In genomic region chr11:114078423-114078822, GRCh38 we compare ENCODE assay signal across 13 cellular contexts. TPM values are rescaled to one million over a fixed set of nuclear protein-coding genes. Genes with fewer than 3 reads are reported as not detected.
A peak's percentile ranks its signal among the peaks of the same experiment; 100 is the strongest.
DNase-seq lines count a peak whose midpoint lies in the region; ATAC-seq and TF ChIP-seq lines count a peak whose summit lies in the region.
"Had no signal": no experiment of that assay in that cellular context is flagged by ENCODE, and none has a peak within 500 bp of the region (broad histone marks: within the 10 kb centered on the region; RNA-seq: fewer than 3 reads in every experiment).

No MANE protein-coding gene starts in this region.

- peak overlapping the region; percentile 89 to 93 for H3K27ac ChIP-seq in ascending aorta
- H3K27ac ChIP-seq in uterus = peak overlapping the region; percentile 73 to 89
- H3K27ac ChIP-seq in left lung = peak overlapping the region in 1 of 2 donors; percentile 68

- CTCF ChIA-PET in HEK293T (lab: Yijun Ruan, JAX) = interaction anchor here (0.6 to 1.0 kb wide), 2 partner anchors 84 to 183 kb away, joined by 3 read pairs; no protein-coding TSS in a partner anchor

- peaks cover 44 to 93% (median 73%) of the 10 kb centered on the region in 4 donors for H3K4me1 Mint-ChIP-seq in naive thymus-derived CD8-positive, alpha-beta T cell

- no peak for TF ChIP-seq POLR2A in uterus (IDR thresholded peaks at IDR 0.05)

- peak overlapping the region in 8 of 10 donors; percentile 11 to 92 (median 80) for H3K27ac Mint-ChIP-seq in naive thymus-derived CD8-positive, alpha-beta T cell
- H3K27ac Mint-ChIP-seq: activated T-helper 2 cell treated with anti-CD3 and anti-CD28 coated beads, Interferon-gamma antibody, Interleukin-2, Interleukin-4, amounts not matched to agents 10 μg/mL and 5 μg/mL and 100 μg/mL, durations not matched to agents 14 hours and 24 hours and 36 hours had no signal

- H3K9me3 Mint-ChIP-seq in naive thymus-derived CD8-positive, alpha-beta T cell = peaks cover 0 to 1% (median 0%) of the 10 kb centered on the region in 9 donors
- H3K9me3 Mint-ChIP-seq: activated T-helper 2 cell treated with anti-CD3 and anti-CD28 coated beads, Interferon-gamma antibody, Interleukin-2, Interleukin-4, amounts not matched to agents 10 μg/mL and 5 μg/mL and 100 μg/mL, durations not matched to agents 14 hours and 24 hours and 36 hours had no signal

- TF ChIP-seq CTCF in ascending aorta (IDR thresholded peaks at IDR 0.05) = no peak
- TF ChIP-seq CTCF in uterus (IDR thresholded peaks at IDR 0.05) = no peak
- no peak for TF ChIP-seq CTCF in left lung (IDR thresholded peaks at IDR 0.05)

- H3K9me3 ChIP-seq in ascending aorta = no peaks in the 10 kb centered on the region
- H3K9me3 ChIP-seq in uterus = no peaks in the 10 kb centered on the region
- no peaks in the 10 kb centered on the region for H3K9me3 ChIP-seq in left lung

- peaks cover 0 to 7% (median 2%) of the 10 kb centered on the region in 5 donors for H3K27me3 Mint-ChIP-seq in naive thymus-derived CD8-positive, alpha-beta T cell

- intact Hi-C loops in cardiac septum (cut with DNase I) (loop anchor here (5.0 kb wide), 2 partner anchors 34 to 84 kb away; no protein-coding TSS in a partner anchor), left cardiac atrium (cut with DNase I) (no loop called here), ascending aorta (cut with DNase I) (loop anchor here (5.0 kb wide), 1 partner anchor 104 kb away; no protein-coding TSS in a partner anchor), uterus (cut with DNase I; ENCODE audit: low total_unique reads) (no loop called here), left lung (cut with DNase I) (no loop called here)

- ATAC-seq in left cardiac atrium (no peak), left lung (no peak)
- ATAC-seq in naive thymus-derived CD8-positive, alpha-beta T cell = no peak

- no peaks in the 10 kb centered on the region for H3K27me3 ChIP-seq in ascending aorta
- no peaks in the 10 kb centered on the region for H3K27me3 ChIP-seq in uterus
- no peaks in the 10 kb centered on the region for H3K27me3 ChIP-seq in left lung

- POLR2A ChIA-PET in naive thymus-derived CD8-positive, alpha-beta T cell (lab: Charles Lee) = interaction anchor here (0.6 to 1.3 kb wide), 4 partner anchors 19 to 181 kb away, joined by 3 to 4 read pairs (median 3); partner anchors contain the start of gene ZBTB16
- POLR2A ChIA-PET in HEK293T (lab: Yijun Ruan, JAX) = interaction anchor here (1.1 kb wide), 1 partner anchor 122 kb away, joined by 3 read pairs; no protein-coding TSS in a partner anchor

- H3K36me3 Mint-ChIP-seq in naive thymus-derived CD8-positive, alpha-beta T cell = no peaks in the 10 kb centered on the region

- H3K4me3 ChIP-seq in ascending aorta (peak overlapping the region in 1 of 2 donors; percentile 60), uterus (no peak overlapping the region), left lung (no peak overlapping the region)

- H3K36me3 ChIP-seq in ascending aorta (peaks cover 39 to 73% of the 10 kb centered on the region in 2 donors), uterus (no peaks in the 10 kb centered on the region), left lung (peaks cover 0 to 21% of the 10 kb centered on the region in 2 donors)

- H3K4me1 ChIP-seq in ascending aorta (peaks cover 62 to 94% of the 10 kb centered on the region in 2 donors), uterus (peaks cover 17 to 50% of the 10 kb centered on the region in 2 donors), left lung (peaks cover 63 to 100% of the 10 kb centered on the region in 2 donors)

- DNase-seq in cardiac septum (ENCODE audit: low spot score) (peak; percentile 12), left cardiac atrium (no peak), ascending aorta (ENCODE audit: low spot score in 2 of 2) (no peak), uterus (no peak), iPS-NIHi11 (ENCODE audit: low spot score) (no peak), HEK293T (ENCODE audit: extremely low spot score) (no peak), left lung (no peak)
- no peak for DNase-seq in naive thymus-derived CD8-positive, alpha-beta T cell
- DNase-seq: activated CD4-positive, CD25-positive, alpha-beta regulatory T cell; AML-193; SHP77 treated with DMSO at 0.1 percent for 48 hours; stimulated activated CD4-positive, alpha-beta T cell treated with anti-CD3 and anti-CD28 coated beads, Interleukin-4, amount 100 ng/mL, for 24 hours had no signal

- peak overlapping the region in 5 of 10 donors; percentile 2 to 83 (median 61) for H3K4me3 Mint-ChIP-seq in naive thymus-derived CD8-positive, alpha-beta T cell

TF ChIP-seq in HEK293T, 16 proteins besides CTCF, POLR2A, EP300 and RAD21:
- TF ChIP-seq FOXK2 (IDR thresholded peaks at IDR 0.05) (no peak), BHLHE40 (IDR thresholded peaks at IDR 0.05; ENCODE audit: borderline replicate concordance) (no peak), LEF1 (IDR thresholded peaks at IDR 0.05; ENCODE audit: borderline replicate concordance) (no peak), CTBP1 (IDR thresholded peaks at IDR 0.05; ENCODE audit: borderline replicate concordance) (no peak), ELF4 (IDR thresholded peaks at IDR 0.05) (no peak), SP1 (IDR thresholded peaks at IDR 0.05) (no peak), L3MBTL2 (conservative IDR thresholded peaks at IDR 0.05) (no peak), ARNT (IDR thresholded peaks at IDR 0.05) (no peak), FOXA1 (IDR thresholded peaks at IDR 0.05) (no peak), NFRKB (IDR thresholded peaks at IDR 0.05) (no peak), HDGF (IDR thresholded peaks at IDR 0.05; ENCODE audit: borderline replicate concordance) (no peak), PKNOX1 (IDR thresholded peaks at IDR 0.05) (no peak), SUZ12 (IDR thresholded peaks at IDR 0.05) (no peak), FOXM1 (IDR thresholded peaks at IDR 0.05; ENCODE audit: borderline replicate concordance) (no peak), TARDBP (IDR thresholded peaks at IDR 0.05) (no peak), ZNF384 (IDR thresholded peaks at IDR 0.05) (no peak)

RNA-seq across cellular contexts. Expression of gene ZBTB16, which starts 18.9 kb away (rescaled TPM):
- total RNA-seq in cardiac septum = 25.4 TPM
- 10 to 100 TPM; 65.2 to 79.5 TPM for total RNA-seq in left cardiac atrium
- 344 TPM for total RNA-seq in ascending aorta
- 1 to 10 TPM; 1.3 to 2.5 TPM for total RNA-seq in naive thymus-derived CD8-positive, alpha-beta T cell
- 1 to 10 TPM in 2 of 3 donors, under 1 TPM in 1; 0.21 to 7.5 (median 4.4) TPM for polyA plus RNA-seq in naive thymus-derived CD8-positive, alpha-beta T cell
- 100 to 1,000 TPM in 3 of 4 donors, 10 to 100 TPM in 1; 25.5 to 302 (median 151) TPM for total RNA-seq in uterus
- 10 to 100 TPM; 52.5 to 55.6 TPM for total RNA-seq in left lung

Comparison
In these comparisons a context has a peak if more than half of its experiments do, and no peak if none do; other contexts are left out.
1. intact Hi-C loops: an anchor here in cardiac septum (5.0 kb wide) and ascending aorta (5.0 kb wide); none called in left cardiac atrium, uterus and left lung.